ENCODE assay signal across 3 cellular contexts in the genomic region with DNA sequence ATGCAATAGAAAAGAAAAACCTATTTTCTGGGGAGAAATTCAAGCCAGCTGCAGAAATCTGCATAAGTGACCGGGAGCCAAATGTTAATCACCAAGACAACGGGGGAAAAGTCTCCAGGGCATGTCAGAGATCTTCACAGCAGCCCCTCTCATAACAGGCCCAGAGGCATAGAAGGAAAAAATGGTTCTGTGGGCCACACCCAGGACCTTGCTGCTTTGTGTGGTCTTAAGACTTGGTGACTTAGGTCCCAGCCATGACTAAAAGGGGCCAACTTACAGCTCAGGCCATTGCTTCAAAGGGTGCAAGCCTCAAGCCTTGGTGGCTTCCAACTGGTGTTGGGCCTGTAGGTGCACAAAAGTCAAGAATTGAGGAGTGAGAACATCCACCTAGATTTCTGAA.
"Had no signal": no experiment of that assay in that cellular context is flagged by ENCODE, and none has a peak within 500 bp of the region (broad histone marks: within the 10 kb centered on the region; RNA-seq: fewer than 3 reads in every experiment).

No MANE protein-coding gene starts in this region.

- H3K4me3 ChIP-seq: GM12878 had no signal

- ATAC-seq: GM12878 had no signal

- DNase-seq: GDM1, GF-D8 had no signal
